10 cellular contexts compared by ENCODE assay signal in the genomic region with DNA sequence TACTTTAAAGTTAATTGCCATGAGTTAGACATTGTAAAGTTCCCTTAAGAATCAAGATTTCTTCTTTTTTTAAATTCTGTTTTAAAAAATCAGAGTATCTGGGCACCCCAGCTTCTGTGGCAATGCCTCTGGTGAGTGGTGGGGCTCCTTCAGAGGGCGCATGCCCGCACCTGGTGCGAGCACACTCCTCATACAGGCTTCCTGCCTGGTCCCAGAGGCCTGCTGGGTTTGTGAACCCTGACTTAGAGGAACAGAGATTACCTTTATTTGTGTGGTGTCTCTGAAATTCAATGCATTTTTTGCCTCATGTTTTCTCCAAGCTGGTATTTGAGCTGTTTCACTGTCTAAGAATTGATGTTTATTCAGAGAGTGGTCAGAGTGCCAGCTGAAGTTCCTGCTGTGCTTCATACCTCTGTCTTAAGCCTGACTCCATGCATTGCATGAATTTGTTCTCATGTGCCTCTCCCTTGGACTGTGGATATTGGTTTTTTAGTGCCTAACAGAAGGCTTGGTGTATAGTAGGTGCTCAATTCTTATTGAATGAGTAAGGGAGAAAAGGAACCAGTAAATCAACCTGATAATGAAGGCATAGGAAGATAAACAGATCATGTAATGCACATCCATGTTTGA. TPM values are rescaled to one million over a fixed set of nuclear protein-coding genes. Genes with fewer than 3 reads are reported as not detected.
A peak's percentile ranks its signal among the peaks of the same experiment; 100 is the strongest.
DNase-seq lines count a peak whose midpoint lies in the region; ATAC-seq, FAIRE-seq and TF ChIP-seq lines count a peak whose summit lies in the region.
"Had no signal": no experiment of that assay in that cellular context is flagged by ENCODE, and none has a peak within 500 bp of the region (broad histone marks: within the 10 kb centered on the region; RNA-seq: fewer than 3 reads in every experiment).

No MANE protein-coding gene starts in this region.

- POLR2A ChIA-PET in WTC11 (lab: Charles Lee) = interaction anchor here (0.6 to 1.0 kb wide), 2 partner anchors 15 to 28 kb away, joined by 3 to 4 read pairs; no protein-coding TSS in a partner anchor

- H3K27ac Mint-ChIP-seq in WTC11 (peak overlapping the region; percentile 93), CD14-positive monocyte (no peak overlapping the region)
- H3K27ac Mint-ChIP-seq: activated CD4-positive, alpha-beta memory T cell treated with anti-CD3 and anti-CD28 coated beads for 36 hours had no signal

- peaks cover under 1% of the 10 kb centered on the region; the same call in 1 of the 2 replicates for H3K9me3 Mint-ChIP-seq in WTC11
- peaks cover 0 to 3% (median 0%) of the 10 kb centered on the region in 7 donors for H3K9me3 Mint-ChIP-seq in CD14-positive monocyte
- H3K9me3 Mint-ChIP-seq: activated CD4-positive, alpha-beta memory T cell treated with anti-CD3 and anti-CD28 coated beads for 36 hours had no signal

- peak; percentile 80 for ATAC-seq in GM19043 (IDR thresholded peaks at IDR 0.05; ENCODE audit: low read depth, unreplicated experiment)
- peak; percentile 68 for ATAC-seq in HG02885 (IDR thresholded peaks at IDR 0.05; ENCODE audit: poor library complexity, unreplicated experiment)
- peak; percentile 78 for ATAC-seq in WTC11
- ATAC-seq in pancreas = peak in 2 of 4 donors; percentile 15 to 40

- H3K36me3 Mint-ChIP-seq in WTC11 (no peaks in the 10 kb centered on the region; the same call in 1 of the 2 replicates), CD14-positive monocyte (peaks cover 0 to 3% of the 10 kb centered on the region in 2 donors)
- H3K36me3 Mint-ChIP-seq: activated CD4-positive, alpha-beta memory T cell treated with anti-CD3 and anti-CD28 coated beads for 36 hours had no signal

- no peak overlapping the region for H3K4me3 ChIP-seq in pancreas

- H3K4me3 Mint-ChIP-seq in WTC11 (peak overlapping the region; percentile 24), CD14-positive monocyte (no peak overlapping the region)
- H3K4me3 Mint-ChIP-seq: activated CD4-positive, alpha-beta memory T cell treated with anti-CD3 and anti-CD28 coated beads for 36 hours had no signal

- H3K27me3 Mint-ChIP-seq in WTC11 (ENCODE audit: low read depth) (no peaks in the 10 kb centered on the region), CD14-positive monocyte (ENCODE audit: low read depth in 3 of 3) (peaks cover 0 to 3% (median 2%) of the 10 kb centered on the region in 3 donors)

- H3K4me1 Mint-ChIP-seq in WTC11 (peaks cover 87% of the 10 kb centered on the region), CD14-positive monocyte (peaks cover 8% of the 10 kb centered on the region)

- H3K27me3 ChIP-seq in pancreas = no peaks in the 10 kb centered on the region

- intact Hi-C loops in pancreas (cut with DNase I) (no loop called here), CD14-positive monocyte (cut with micrococcal nuclease) (no loop called here)

- no peak for TF ChIP-seq CTCF in WTC11 (IDR thresholded peaks at IDR 0.05)
- TF ChIP-seq CTCF in pancreas (IDR thresholded peaks at IDR 0.05) = no peak
- TF ChIP-seq CTCF in CD14-positive monocyte (IDR thresholded peaks at IDR 0.05) = no peak

- no peaks in the 10 kb centered on the region for H3K36me3 ChIP-seq in pancreas

- WGBS in pancreas, 2 donors = 46 to 63% methylated on average over 3 of the region's 3 CpGs

- H3K9me3 ChIP-seq in pancreas = no peaks in the 10 kb centered on the region

- H3K27ac ChIP-seq in pancreas = peak overlapping the region in 3 of 4 donors; percentile 17 to 63 (median 48)
- H3K27ac ChIP-seq: HL-60 had no signal

- CTCF ChIA-PET in WTC11 (lab: Charles Lee) = no interaction called here

- DNase-seq in WTC11 (ENCODE audit: low spot score) = no peak
- DNase-seq in pancreas = no peak
- DNase-seq in H4 (ENCODE audit: low spot score) = no peak
- DNase-seq in CD14-positive monocyte (ENCODE audit: low spot score) = no peak
- DNase-seq in islet precursor cell = no peak
- DNase-seq in activated CD4-positive, CD25-positive, alpha-beta regulatory T cell (lab: John Stamatoyannopoulos, UW) = no peak
- DNase-seq: activated CD4-positive, alpha-beta memory T cell treated with anti-CD3 and anti-CD28 coated beads for 36 hours had no signal

- no peak for FAIRE-seq in pancreas (lab: Jason Lieb, UNC)

- H3K4me1 ChIP-seq in pancreas = peaks cover 27 to 52% (median 51%) of the 10 kb centered on the region in 3 donors

TF ChIP-seq in WTC11, 78 proteins besides CTCF, POLR2A, EP300 and RAD21:
- TF ChIP-seq ZBTB21 (CRISPR knock-in tag; IDR thresholded peaks at IDR 0.05; ENCODE audit: borderline replicate concordance) = no peak
- TF ChIP-seq JAZF1 (CRISPR knock-in tag; IDR thresholded peaks at IDR 0.05) = no peak
- TF ChIP-seq PRRX2 (CRISPR knock-in tag; IDR thresholded peaks at IDR 0.05) = no peak
- no peak for TF ChIP-seq IRF2 (CRISPR knock-in tag; IDR thresholded peaks at IDR 0.05; ENCODE audit: borderline replicate concordance, low read depth)
- TF ChIP-seq, protein P1, sequence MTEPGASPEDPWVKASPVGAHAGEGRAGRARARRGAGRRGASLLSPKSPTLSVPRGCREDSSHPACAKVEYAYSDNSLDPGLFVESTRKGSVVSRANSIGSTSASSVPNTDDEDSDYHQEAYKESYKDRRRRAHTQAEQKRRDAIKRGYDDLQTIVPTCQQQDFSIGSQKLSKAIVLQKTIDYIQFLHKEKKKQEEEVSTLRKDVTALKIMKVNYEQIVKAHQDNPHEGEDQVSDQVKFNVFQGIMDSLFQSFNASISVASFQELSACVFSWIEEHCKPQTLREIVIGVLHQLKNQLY (CRISPR knock-in tag; IDR thresholded peaks at IDR 0.05) = no peak
- no peak for TF ChIP-seq NR2C2 (CRISPR knock-in tag; IDR thresholded peaks at IDR 0.05)
TF ChIP-seq in WTC11: peak in this region for 0.

RNA-seq across cellular contexts. Expression of a gene that starts 28.9 kb away (rescaled TPM):
- 49.1 to 52.0 TPM (median 49.5 TPM) in 3 replicates for total RNA-seq in WTC11 (2021)
- 10 to 100 TPM in 3 of 6 donors, 1 to 10 TPM in 3; 7.5 to 14.7 (median 9.9) TPM for total RNA-seq in pancreas
- polyA plus RNA-seq in pancreas = 1 to 10 TPM; 2.9 to 4.0 TPM
- total RNA-seq in H4 (2014; rRNA removed; shearing (Covaris generic)) = 3.7 and 5.6 TPM in 2 replicates
- under 1 TPM; 0.04 to 0.55 TPM for polyA plus RNA-seq in CD14-positive monocyte
